ENCODE assay signal across 1 cellular context in genomic region chr11:64092761-64093136, GRCh38.
TF ChIP-seq lines count a peak whose summit lies in the region.

No MANE protein-coding gene starts in this region.

TF ChIP-seq in GM23338, 12 proteins besides CTCF, POLR2A, EP300 and RAD21 (continued from another document):
- TF ChIP-seq ZNF462 (CRISPR knock-in tag; IDR thresholded peaks at IDR 0.05) (no peak), NANOG (IDR thresholded peaks at IDR 0.05; ENCODE audit: borderline replicate concordance) (no peak), REST (IDR thresholded peaks at IDR 0.05; ENCODE audit: unreplicated experiment) (no peak), JUNB (IDR thresholded peaks at IDR 0.05; ENCODE audit: unreplicated experiment) (no peak), ZNF331 (CRISPR knock-in tag; IDR thresholded peaks at IDR 0.05; ENCODE audit: low read depth) (no peak), ZNF114 (CRISPR knock-in tag; IDR thresholded peaks at IDR 0.05) (no peak)
